In genomic region chr5:14337603-14338002, GRCh38 we compare ENCODE assay signal across 20 cellular contexts.
DNase-seq lines count a peak whose midpoint lies in the region; ATAC-seq and TF ChIP-seq lines count a peak whose summit lies in the region.
"Had no signal": no experiment of that assay in that cellular context is flagged by ENCODE, and none has a peak within 500 bp of the region (broad histone marks: within the 10 kb centered on the region; RNA-seq: fewer than 3 reads in every experiment).

No MANE protein-coding gene starts in this region.

- no peaks in the 10 kb centered on the region; the same call in 1 of the 2 replicates for H3K27me3 Mint-ChIP-seq in H9 (ENCODE audit: low read depth)

- no peak overlapping the region for H2BK12ac ChIP-seq in H9 (ENCODE audit: insufficient read length, low read depth, low read length)

- H3K23me2 ChIP-seq in H9 (ENCODE audit: insufficient read length, low read depth, low read length, poor library complexity, severe bottlenecking), result no peaks in the 10 kb centered on the region

- no peak overlapping the region for H3K4ac ChIP-seq in H9 (ENCODE audit: low read depth, low read length)

- H3K9me3 Mint-ChIP-seq in H9, result no peaks in the 10 kb centered on the region
- H3K9me3 Mint-ChIP-seq: CD8-positive, alpha-beta T cell had no signal

- peaks cover 30 to 36% of the 10 kb centered on the region in 2 experiments for H3K4me1 Mint-ChIP-seq in H9

- H3K79me2 ChIP-seq in H9 (ENCODE audit: insufficient read depth, low read length), result no peaks in the 10 kb centered on the region

- no peak overlapping the region for H2BK120ac ChIP-seq in H9 (ENCODE audit: low read depth, low read length, poor library complexity, severe bottlenecking)

- H3K36me3 ChIP-seq in tibial artery, result peaks cover 0 to 21% (median 18%) of the 10 kb centered on the region in 3 donors

- TF ChIP-seq CTCF in H9 (conservative IDR thresholded peaks at IDR 0.05) (no peak), choroid plexus epithelial cell (conservative IDR thresholded peaks at IDR 0.05; ENCODE audit: low read depth, low read length) (no peak), tibial artery (IDR thresholded peaks at IDR 0.05) (no peak)

- no peak overlapping the region for H4K8ac ChIP-seq in H9 (replicated peaks; ENCODE audit: insufficient read length, low read depth, low read length)

- H3K4me3 ChIP-seq in choroid plexus epithelial cell (ENCODE audit: low read depth, low read length) (no peak overlapping the region), tibial artery (no peak overlapping the region)
- H3K4me3 ChIP-seq: A549, BLaER1 had no signal

- H3K56ac ChIP-seq in H9 (ENCODE audit: insufficient read length, low read depth, low read length), result no peak overlapping the region

- H3K4me3 Mint-ChIP-seq in H9, result no peak overlapping the region
- H3K4me3 Mint-ChIP-seq: CD8-positive, alpha-beta T cell had no signal

- ATAC-seq in GM21737 (IDR thresholded peaks at IDR 0.05; ENCODE audit: unreplicated experiment) (no peak), GM19395 (IDR thresholded peaks at IDR 0.05; ENCODE audit: unreplicated experiment) (no peak)
- ATAC-seq: A549; CD8-positive, alpha-beta T cell; PC-3 had no signal

- H3K27ac ChIP-seq in H9 (ENCODE audit: insufficient read length, low read depth, low read length), result no peak overlapping the region
- peak overlapping the region; percentile 72 to 73 for H3K27ac ChIP-seq in tibial artery
- H3K27ac ChIP-seq: A549, BLaER1 had no signal

- no peak overlapping the region for H3K9ac ChIP-seq in H9 (ENCODE audit: extremely low read depth, insufficient read length, low read length)
- H3K9ac ChIP-seq: BLaER1 had no signal

- no peak overlapping the region for H2AFZ ChIP-seq in H9 (ENCODE audit: low read length)

- H3K23ac ChIP-seq in H9 (ENCODE audit: insufficient read length, low read depth, low read length), result no peak overlapping the region

- DNase-seq in H9 (no peak), choroid plexus epithelial cell (ENCODE audit: low read depth) (peak; percentile 35), myocyte (ENCODE audit: low read depth) (peak; percentile 51), tibial artery (peak in 1 of 2 donors; percentile 69), NCI-H82 treated with DMSO at 0.1 percent for 48 hours (lab: John Stamatoyannopoulos, UW; ENCODE audit: unreplicated experiment) (no peak)
- DNase-seq: Calu3; CD8-positive, alpha-beta T cell; EL; KG1; MV-4-11; NCI-H1694 treated with DMSO at 0.1 percent for 48 hours; NCI-H2227 treated with DMSO at 0.1 percent for 48 hours; NCI-H524; PC-3; RPMI8226; SIG-M5 had no signal

- peaks cover 21 to 42% (median 36%) of the 10 kb centered on the region in 3 experiments; a peak in 6 of 7 replicates for H3K36me3 Mint-ChIP-seq in H9 (ENCODE audit: insufficient read depth in 1 of 3, low read depth in 3 of 3)
- H3K36me3 Mint-ChIP-seq: CD8-positive, alpha-beta T cell had no signal

- no peak overlapping the region for H4K5ac ChIP-seq in H9 (ENCODE audit: insufficient read length, low read depth, low read length)

- H3K14ac ChIP-seq in H9 (ENCODE audit: insufficient read depth, low read length), result no peak overlapping the region

- no peak overlapping the region for H2AK5ac ChIP-seq in H9 (ENCODE audit: insufficient read length, low read length)

- no peak overlapping the region for H3T11ph ChIP-seq in H9 (ENCODE audit: low read length)

- H2BK20ac ChIP-seq in H9 (ENCODE audit: low read depth, low read length, poor library complexity, severe bottlenecking), result no peak overlapping the region

- H3K79me1 ChIP-seq in H9 (ENCODE audit: insufficient read depth, low read depth, low read length, poor library complexity, severe bottlenecking), result no peaks in the 10 kb centered on the region

- H2BK15ac ChIP-seq in H9 (ENCODE audit: low read depth, low read length), result no peak overlapping the region

- H3K4me1 ChIP-seq in H9 (ENCODE audit: insufficient read depth, low read length), result peaks cover 16% of the 10 kb centered on the region
- peaks cover 0 to 72% (median 41%) of the 10 kb centered on the region in 4 donors for H3K4me1 ChIP-seq in tibial artery
- H3K4me1 ChIP-seq: A549 had no signal

- H2BK5ac ChIP-seq in H9 (ENCODE audit: insufficient read length, low read length), result no peak overlapping the region

- no peak overlapping the region for H3K18ac ChIP-seq in H9 (ENCODE audit: insufficient read length, low read depth, low read length)

- no peak overlapping the region for H4K91ac ChIP-seq in H9 (ENCODE audit: insufficient read length, low read depth, low read length)

- no peak overlapping the region for H3K4me2 ChIP-seq in H9 (ENCODE audit: insufficient read depth, insufficient read length, low read length)
- H3K4me2 ChIP-seq: A549, BLaER1 had no signal

- H4K20me1 ChIP-seq in H9 (ENCODE audit: control insufficient read depth, insufficient read depth, insufficient read length), result no peaks in the 10 kb centered on the region

- no peaks in the 10 kb centered on the region for H3K9me3 ChIP-seq in H9 (ENCODE audit: control insufficient read depth, low read depth, low read length)
- H3K9me3 ChIP-seq in tibial artery, result no peaks in the 10 kb centered on the region
- H3K9me3 ChIP-seq: A549, BLaER1 had no signal

- no peaks in the 10 kb centered on the region for H3K27me3 ChIP-seq in H9 (ENCODE audit: insufficient read depth, low read length)
- H3K27me3 ChIP-seq in tibial artery, result no peaks in the 10 kb centered on the region
- H3K27me3 ChIP-seq: BLaER1 had no signal

- no CpG with 5 or more reads among the region's 7 CpGs for WGBS in H9 (ENCODE audit: extremely low coverage, insufficient read length, low lambda C conversion rate)

- H3K27ac Mint-ChIP-seq in H9, result peak overlapping the region in 2 of 3 experiments; percentile 37 to 79; a peak in 2 of 7 replicates
- H3K27ac Mint-ChIP-seq: CD8-positive, alpha-beta T cell had no signal

- intact Hi-C loops in tibial artery (cut with DNase I; ENCODE audit: low total_unique reads), result no loop called here

Comparison
In these comparisons a context has a peak if more than half of its experiments do, and no peak if none do; other contexts are left out.
1. DNase-seq: peak in choroid plexus epithelial cell (single experiment) and myocyte (single experiment); none in H9 (single experiment) and NCI-H82 treated with DMSO at 0.1 percent for 48 hours (single experiment).